Comparison of ENCODE assay signal across 28 cellular contexts in genomic region chr20:52754366-52754765, GRCh38.
"Had no signal": no experiment of that assay in that cellular context is flagged by ENCODE, and none has a peak within 500 bp of the region (broad histone marks: within the 10 kb centered on the region; RNA-seq: fewer than 3 reads in every experiment).

No MANE protein-coding gene starts in this region.

- H3K36me3 ChIP-seq: adrenal gland, MG63, Peyer's patch, SJSA1 had no signal

- H3K9me3 ChIP-seq: adrenal gland, MG63, Peyer's patch, SJSA1, SK-N-SH had no signal

- DNase-seq: activated CD4-positive, alpha-beta T cell treated with anti-CD3 and anti-CD28 coated beads for 36 hours; activated CD4-positive, alpha-beta T cell treated with anti-CD3 and anti-CD28 coated beads, Interleukin-2, amount 10 ng/mL, durations not matched to agents 7 days and 5 days; activated CD4-positive, alpha-beta T cell treated with anti-CD3 and anti-CD28 coated beads, Interleukin-2, amount 50 U/mL, for 48 hours; activated CD8-positive, alpha-beta T cell treated with anti-CD3 and anti-CD28 coated beads, Interleukin-2, amount 10 ng/mL, durations not matched to agents 7 days and 5 days; activated gamma-delta T cell; activated naive CD4-positive, alpha-beta T cell treated with Interleukin-2 at 50 U/mL for 16 hours; activated T-cell treated with anti-CD3 and anti-CD28 coated beads, Interleukin-2, amount 50 U/mL, for 24 hours; adrenal gland; caudate nucleus; Karpas-422; KBM-7; MG63; NCI-H1048; NCI-H1436 treated with DMSO at 0.1 percent for 48 hours; NCI-H1694 treated with DMSO at 0.1 percent for 48 hours; NCI-H2029; NCI-H345; NCI-H524 treated with DMSO at 0.1 percent for 48 hours; NCI-H748 treated with DMSO at 0.1 percent for 48 hours; NK-92 treated with Interleukin-12 subunit alpha and Interleukin-12 subunit beta, amount 100 ng/mL, for 24 hours; PC-3; Peyer's patch; RPMI8226; SHP77 treated with DMSO at 0.1 percent for 48 hours; SK-N-SH had no signal

- H3K4me2 ChIP-seq: SK-N-SH had no signal

- H3K27me3 ChIP-seq: adrenal gland, MG63, Peyer's patch, SJSA1 had no signal

- H3K9me2 ChIP-seq: SK-N-SH had no signal

- ATAC-seq: activated CD4-positive, alpha-beta T cell treated with anti-CD3 and anti-CD28 coated beads for 36 hours; activated CD4-positive, CD25-positive, alpha-beta regulatory T cell treated with anti-CD3 and anti-CD28 coated beads, Interleukin-2, amount 50 U/mL, for 24 hours; activated CD8-positive, alpha-beta T cell treated with anti-CD3 and anti-CD28 coated beads, Interleukin-2, amount 10 ng/mL, durations not matched to agents 7 days and 5 days; PC-3; WTC11 had no signal

- H3K27ac ChIP-seq: adrenal gland, Peyer's patch, SJSA1 had no signal

- H3K4me1 ChIP-seq: adrenal gland, Peyer's patch, SJSA1 had no signal

- H3K9ac ChIP-seq: SK-N-SH had no signal

- H3K4me3 ChIP-seq: adrenal gland, MG63, Peyer's patch, SJSA1 had no signal
